16 cellular contexts compared by ENCODE assay signal in the genomic region with DNA sequence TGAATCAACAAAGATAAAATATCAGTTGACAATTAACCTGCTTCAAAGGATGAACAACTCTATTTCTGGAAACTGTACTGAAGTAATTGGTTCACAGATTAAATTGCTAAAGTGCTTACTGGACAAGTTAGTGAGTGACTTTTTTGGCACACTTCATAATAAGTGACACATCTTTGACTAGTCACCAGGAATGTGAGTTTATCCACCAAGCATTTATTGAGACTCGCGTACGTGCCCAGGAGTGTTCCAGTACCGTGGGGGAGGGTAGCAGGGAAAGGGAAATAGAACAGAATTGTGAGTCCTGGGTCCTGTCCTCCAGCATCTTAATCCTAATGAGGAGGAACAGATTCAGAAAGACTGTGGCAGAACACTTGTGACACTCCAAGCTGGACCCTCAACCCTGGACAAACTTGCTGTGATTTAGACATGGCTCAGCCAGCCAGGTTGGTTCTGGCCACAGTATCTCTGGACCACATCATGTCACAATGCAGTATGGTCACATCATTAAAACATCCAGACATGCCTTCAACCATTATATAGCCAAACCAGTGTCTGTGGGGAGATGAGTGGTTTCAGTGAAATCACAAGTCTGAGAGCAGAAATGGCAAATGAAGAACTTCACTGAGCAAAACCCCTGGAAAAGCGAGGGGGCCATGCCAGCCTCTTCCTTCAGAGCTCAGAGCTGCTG.
DNase-seq lines count a peak whose midpoint lies in the region; ATAC-seq and TF ChIP-seq lines count a peak whose summit lies in the region.
"Had no signal": no experiment of that assay in that cellular context is flagged by ENCODE, and none has a peak within 500 bp of the region (broad histone marks: within the 10 kb centered on the region; RNA-seq: fewer than 3 reads in every experiment).

No MANE protein-coding gene starts in this region.

- ATAC-seq in GM19395 (IDR thresholded peaks at IDR 0.05; ENCODE audit: unreplicated experiment) = no peak
- ATAC-seq: activated CD4-positive, CD25-positive, alpha-beta regulatory T cell treated with anti-CD3 and anti-CD28 coated beads, Interleukin-2, amount 50 U/mL, for 24 hours; stimulated activated memory B cell treated with anti-CD40 and anti-IgM and Interleukin-4, amounts not matched to agents 10 μg/mL and 1 μg/mL and 100 μg/mL, for 72 hours had no signal

- in situ Hi-C loops in Caki2 (cut with HindIII; ENCODE audit: low pct_unique_long_range_greater_than_20kb, low sequenced_read_pairs) = loop anchor here (25.0 kb wide), 1 partner anchor 90 kb away; no protein-coding TSS in a partner anchor

- TF ChIP-seq CTCF in epithelial cell of proximal tubule (conservative IDR thresholded peaks at IDR 0.05; ENCODE audit: low read depth, low read length) (no peak), osteoblast (IDR thresholded peaks at IDR 0.05; ENCODE audit: extremely low read depth, low read depth, low read length) (no peak)

- H3K4me2 ChIP-seq in osteoblast (ENCODE audit: insufficient read depth, low read length) = peak overlapping the region; percentile 45
- H3K4me2 ChIP-seq: BLaER1 treated with 17β-estradiol and CSF1 and Interleukin-3, amounts not matched to agents 10 nM and 100 nM had no signal

- no peaks in the 10 kb centered on the region for H3K27me3 ChIP-seq in osteoblast (ENCODE audit: insufficient read depth, low read length)
- H3K27me3 ChIP-seq: BLaER1 treated with 17β-estradiol and CSF1 and Interleukin-3, amounts not matched to agents 10 nM and 100 nM had no signal

- peak; percentile 77 for DNase-seq in Caki2 (ENCODE audit: low read depth)
- DNase-seq in LHCN-M2 (ENCODE audit: low read depth) = peak; percentile 74
- peak; percentile 97 for DNase-seq in epithelial cell of proximal tubule (ENCODE audit: low read depth)
- DNase-seq in osteoblast (ENCODE audit: insufficient read length, low spot score, missing footprints) = peak; percentile 48
- DNase-seq in central memory CD4-positive, alpha-beta T cell = no peak
- no peak for DNase-seq in NCI-H1436 (lab: John Stamatoyannopoulos, UW)
- DNase-seq in epidermal melanocyte (ENCODE audit: insufficient read length, low spot score) = no peak
- DNase-seq: effector CD8-positive, alpha-beta T cell; midbrain; NCI-H2107; NK-92 treated with Interleukin-12 subunit alpha and Interleukin-12 subunit beta, amount 100 ng/mL, for 24 hours had no signal

- peaks cover 27% of the 10 kb centered on the region for H3K4me1 ChIP-seq in osteoblast (ENCODE audit: insufficient read depth, low read length)
- H3K4me1 ChIP-seq: parathyroid adenoma had no signal

- H3K36me3 ChIP-seq in osteoblast (ENCODE audit: insufficient read depth, low read length) = no peaks in the 10 kb centered on the region
- H3K36me3 ChIP-seq: BLaER1 treated with 17β-estradiol and CSF1 and Interleukin-3, amounts not matched to agents 10 nM and 100 nM had no signal

- H2AFZ ChIP-seq in osteoblast (ENCODE audit: low read length) = peak overlapping the region; percentile 1
- H2AFZ ChIP-seq: parathyroid adenoma had no signal

- H4K20me1 ChIP-seq in osteoblast (ENCODE audit: insufficient read depth, low read length) = no peaks in the 10 kb centered on the region
- H4K20me1 ChIP-seq: BLaER1 treated with 17β-estradiol and CSF1 and Interleukin-3, amounts not matched to agents 10 nM and 100 nM had no signal

- H3K4me3 ChIP-seq in epithelial cell of proximal tubule (ENCODE audit: low read depth, low read length) (no peak overlapping the region), osteoblast (ENCODE audit: insufficient read depth, low read length) (no peak overlapping the region)
- H3K4me3 ChIP-seq: BLaER1 treated with 17β-estradiol and CSF1 and Interleukin-3, amounts not matched to agents 10 nM and 100 nM had no signal

- H3K9me3 ChIP-seq in osteoblast (ENCODE audit: low read depth, low read length) = no peaks in the 10 kb centered on the region

- H3K27ac ChIP-seq in osteoblast (ENCODE audit: low read depth, low read length) = peak overlapping the region; percentile 60
- H3K27ac ChIP-seq: BLaER1 treated with 17β-estradiol and CSF1 and Interleukin-3, amounts not matched to agents 10 nM and 100 nM; parathyroid adenoma had no signal

- H3K79me2 ChIP-seq in osteoblast (ENCODE audit: insufficient read depth, low read length) = no peaks in the 10 kb centered on the region
- H3K79me2 ChIP-seq: parathyroid adenoma had no signal

Comparison
In these comparisons a context has a peak if more than half of its experiments do, and no peak if none do; other contexts are left out.
1. DNase-seq: peak in Caki2 (single experiment), LHCN-M2 (single experiment), epithelial cell of proximal tubule (single experiment) and osteoblast (single experiment); none in central memory CD4-positive, alpha-beta T cell (single experiment), NCI-H1436 (single experiment) and epidermal melanocyte (single experiment).